In the genomic region with DNA sequence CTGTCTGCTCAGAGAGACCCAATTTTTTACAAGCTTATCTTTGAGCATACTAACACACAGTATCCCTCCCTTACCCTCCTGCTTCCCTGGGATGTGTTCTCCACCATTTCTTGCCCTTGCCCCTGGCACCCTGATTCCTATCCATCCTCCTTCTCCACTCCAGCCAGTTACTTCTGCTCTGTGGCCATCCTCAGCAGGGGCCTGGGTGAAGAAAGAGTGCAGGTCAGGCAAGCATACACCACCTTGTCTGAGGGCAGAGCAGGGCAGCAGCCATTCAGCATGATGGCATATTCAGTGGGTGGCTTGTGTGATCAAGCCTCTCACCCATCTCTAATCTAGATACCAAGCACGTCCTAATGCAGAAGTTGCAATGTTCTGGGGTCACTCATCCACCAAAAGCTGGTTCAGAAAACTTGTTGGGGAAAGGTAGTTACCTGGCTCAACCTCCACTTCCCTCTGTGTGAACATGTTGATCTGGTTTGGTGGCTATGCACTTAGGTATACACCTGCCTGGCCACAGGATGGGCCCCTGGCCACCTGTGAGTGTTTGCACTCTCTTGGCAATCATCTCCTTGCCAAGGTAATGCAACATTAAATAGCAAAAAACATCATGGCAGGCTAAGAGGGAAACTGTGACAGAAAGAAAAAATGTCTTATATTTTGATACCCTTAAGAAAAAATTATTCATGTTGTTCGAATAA, we compare ENCODE assay signal across 2 cellular contexts.
TF ChIP-seq lines count a peak whose summit lies in the region.

No MANE protein-coding gene starts in this region.

TF ChIP-seq in IMR-90, 13 proteins besides CTCF, POLR2A, EP300 and RAD21:
- TF ChIP-seq MAFK (IDR thresholded peaks at IDR 0.05; ENCODE audit: low read depth, low read length) (no peak), BHLHE40 (IDR thresholded peaks at IDR 0.05; ENCODE audit: low read depth, low read length) (no peak)
- TF ChIP-seq, protein P1, sequence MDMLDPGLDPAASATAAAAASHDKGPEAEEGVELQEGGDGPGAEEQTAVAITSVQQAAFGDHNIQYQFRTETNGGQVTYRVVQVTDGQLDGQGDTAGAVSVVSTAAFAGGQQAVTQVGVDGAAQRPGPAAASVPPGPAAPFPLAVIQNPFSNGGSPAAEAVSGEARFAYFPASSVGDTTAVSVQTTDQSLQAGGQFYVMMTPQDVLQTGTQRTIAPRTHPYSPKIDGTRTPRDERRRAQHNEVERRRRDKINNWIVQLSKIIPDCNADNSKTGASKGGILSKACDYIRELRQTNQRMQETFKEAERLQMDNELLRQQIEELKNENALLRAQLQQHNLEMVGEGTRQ (IDR thresholded peaks at IDR 0.05; ENCODE audit: low read depth, low read length): no peak

TF ChIP-seq in H1, 55 proteins besides CTCF, POLR2A, EP300 and RAD21:
- TF ChIP-seq CEBPB (IDR thresholded peaks at IDR 0.05; ENCODE audit: low read depth, low read length) (no peak), YY1 (IDR thresholded peaks at IDR 0.05; ENCODE audit: low read depth, low read length) (no peak), CREB1 (IDR thresholded peaks at IDR 0.05) (no peak), JUND (IDR thresholded peaks at IDR 0.05; ENCODE audit: low read length) (no peak), BCL11A (IDR thresholded peaks at IDR 0.05; ENCODE audit: low read depth in 2 of 2, low read length in 2 of 2) (no peak), ASH2L (IDR thresholded peaks at IDR 0.05; ENCODE audit: low read length) (no peak)
